ENCODE assay signal across 13 cellular contexts in the genomic region with DNA sequence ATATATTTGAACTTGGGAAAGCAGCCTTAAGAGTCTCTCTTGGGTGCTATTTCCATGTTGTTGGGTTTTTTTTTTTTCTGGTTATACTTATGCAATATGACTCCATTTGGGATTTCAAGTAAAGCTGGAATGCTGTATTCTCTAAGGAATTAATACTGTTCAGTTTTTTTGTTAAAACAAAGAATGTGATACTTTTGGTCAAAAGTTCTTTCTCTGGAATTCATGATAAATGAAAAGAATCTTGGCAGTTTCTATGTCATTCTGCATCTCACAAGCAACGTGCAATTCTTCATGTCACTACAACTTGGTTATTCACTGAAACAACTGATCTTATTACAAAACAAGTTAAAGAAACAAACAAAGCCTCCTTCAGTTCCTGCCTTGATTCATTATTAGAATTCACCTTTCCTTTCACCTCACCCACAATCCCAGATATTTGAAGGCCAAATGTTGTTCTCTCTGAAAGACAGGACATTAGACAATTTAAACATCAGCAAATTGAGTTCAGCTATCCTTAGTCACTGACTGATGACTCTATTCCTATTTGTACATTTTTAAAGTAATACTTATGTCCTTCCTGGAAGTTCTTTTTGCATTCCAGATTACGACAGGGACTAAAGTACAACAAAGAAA.
DNase-seq lines count a peak whose midpoint lies in the region; ATAC-seq, FAIRE-seq and TF ChIP-seq lines count a peak whose summit lies in the region.
"Had no signal": no experiment of that assay in that cellular context is flagged by ENCODE, and none has a peak within 500 bp of the region (broad histone marks: within the 10 kb centered on the region; RNA-seq: fewer than 3 reads in every experiment).

No MANE protein-coding gene starts in this region.

- H3K9ac ChIP-seq in IMR-90 (ENCODE audit: low read depth, low read length): no peak overlapping the region
- no peak overlapping the region for H3K9ac ChIP-seq in endothelial cell of umbilical vein (replicated peaks; ENCODE audit: extremely low read depth, insufficient read depth, low read length)

- H4K91ac ChIP-seq in IMR-90 (ENCODE audit: insufficient read depth, low read depth, low read length): no peak overlapping the region

- peaks cover 16 to 28% of the 10 kb centered on the region in 2 experiments; a peak in 3 of 4 replicates for H3K79me1 ChIP-seq in IMR-90 (ENCODE audit: low read depth in 1 of 2, low read length in 2 of 2)

- H3K9me1 ChIP-seq in IMR-90 (ENCODE audit: insufficient read depth, low read length): 0 out of 2 replicates have a peak, but pooled peaks cover 5% of the 10 kb centered on the region
- no peaks in the 10 kb centered on the region for H3K9me1 ChIP-seq in endothelial cell of umbilical vein (replicated peaks; ENCODE audit: control insufficient read depth, extremely low read depth, insufficient read depth, low read length)

- dilution Hi-C loops in IMR-90 (cut with HindIII; ENCODE audit: low sequenced_read_pairs, unreplicated experiment) (no loop called here), endothelial cell of umbilical vein (cut with MboI; ENCODE audit: extremely low pct_ligation_motif_present, low sequenced_read_pairs) (no loop called here)

- peak; percentile 53 for ATAC-seq in IMR-90 (ENCODE audit: low read depth)
- peak; percentile 9 to 76 (median 62) for ATAC-seq in right lobe of liver
- no peak for ATAC-seq in HG02623 (IDR thresholded peaks at IDR 0.05; ENCODE audit: unreplicated experiment)
- no peak for ATAC-seq in GM18909 (IDR thresholded peaks at IDR 0.05; ENCODE audit: poor library complexity, unreplicated experiment)

- H2BK20ac ChIP-seq in IMR-90 (ENCODE audit: low read depth, low read length): no peak overlapping the region

- H4K20me1 ChIP-seq in IMR-90 (ENCODE audit: insufficient read depth, low read length): peaks cover 4% of the 10 kb centered on the region; the same call in 1 of the 2 replicates
- H4K20me1 ChIP-seq in endothelial cell of umbilical vein (replicated peaks; ENCODE audit: control insufficient read depth, extremely low read depth, insufficient read depth, low read length): no peaks in the 10 kb centered on the region

- POLR2A ChIA-PET in IMR-90 (lab: Charles Lee; ENCODE audit: unreplicated experiment): no interaction called here
- POLR2A ChIA-PET in endothelial cell of umbilical vein (lab: Charles Lee): no interaction called here

- in situ Hi-C loops in IMR-90 (cut with MboI; ENCODE audit: low sequenced_read_pairs): no loop called here

- peak overlapping the region; percentile 80 for H2BK5ac ChIP-seq in IMR-90 (ENCODE audit: low read depth, low read length, poor library complexity, severe bottlenecking)

- peaks cover 1% of the 10 kb centered on the region for H3K79me2 ChIP-seq in endothelial cell of umbilical vein (ENCODE audit: control insufficient read depth, insufficient read depth, low read length)

- peak overlapping the region; percentile 0; the same call in 1 of the 2 replicates for H2BK120ac ChIP-seq in IMR-90 (ENCODE audit: low read depth, low read length)

- DNase-seq in IMR-90: peak; percentile 32
- DNase-seq in endothelial cell of umbilical vein (ENCODE audit: low read depth, low spot score): peak; percentile 61
- no peak for DNase-seq in right lobe of liver
- DNase-seq in type B pancreatic cell (ENCODE audit: extremely low spot score, unreplicated experiment): no peak
- DNase-seq in central memory CD4-positive, alpha-beta T cell: no peak
- DNase-seq in MV-4-11 (lab: John Stamatoyannopoulos, UW): no peak
- DNase-seq: dorsolateral prefrontal cortex, midbrain, NCI-H1092 treated with DMSO at 0.1 percent for 48 hours, NCI-H524 treated with DMSO at 0.1 percent for 48 hours had no signal

- H3K4ac ChIP-seq in IMR-90 (ENCODE audit: low read depth, low read length): no peak overlapping the region

- H2BK15ac ChIP-seq in IMR-90 (ENCODE audit: low read depth, low read length): no peak overlapping the region

- no peaks in the 10 kb centered on the region for H3K27me3 Mint-ChIP-seq in type B pancreatic cell
- H3K27me3 Mint-ChIP-seq: activated naive CD4-positive, alpha-beta T cell treated with anti-CD3 and anti-CD28 coated beads, Interleukin-2, amount 50 U/mL, for 24 hours had no signal

- H3K4me3 Mint-ChIP-seq in type B pancreatic cell: no peak overlapping the region
- H3K4me3 Mint-ChIP-seq: activated naive CD4-positive, alpha-beta T cell treated with anti-CD3 and anti-CD28 coated beads, Interleukin-2, amount 50 U/mL, for 24 hours had no signal

- intact Hi-C loops in IMR-90 (cut with micrococcal nuclease) (loop anchor here (10.0 kb wide), 1 partner anchor 187 kb away; a partner anchor contains a TSS), endothelial cell of umbilical vein (cut with micrococcal nuclease) (no loop called here), right lobe of liver (cut with DNase I) (no loop called here)

- no peak overlapping the region for H3K14ac ChIP-seq in IMR-90 (replicated peaks; ENCODE audit: low read depth, low read length)

- peak overlapping the region; percentile 20 for H3K27ac Mint-ChIP-seq in type B pancreatic cell
- H3K27ac Mint-ChIP-seq: activated naive CD4-positive, alpha-beta T cell treated with anti-CD3 and anti-CD28 coated beads, Interleukin-2, amount 50 U/mL, for 24 hours had no signal

- TF ChIP-seq RAD21 in IMR-90 (IDR thresholded peaks at IDR 0.05; ENCODE audit: low read length): no peak

- no peak overlapping the region; the same call in 1 of the 2 replicates for H4K5ac ChIP-seq in IMR-90 (ENCODE audit: low read depth, low read length)

- TF ChIP-seq POLR2A in IMR-90 (IDR thresholded peaks at IDR 0.05; ENCODE audit: low read depth, low read length) (no peak), endothelial cell of umbilical vein (IDR thresholded peaks at IDR 0.05; ENCODE audit: low read depth, low read length) (no peak), right lobe of liver (IDR thresholded peaks at IDR 0.05) (no peak)

- no peak overlapping the region for H3K56ac ChIP-seq in IMR-90 (ENCODE audit: extremely low read depth, insufficient read depth, low read length)

- FAIRE-seq in endothelial cell of umbilical vein (lab: Jason Lieb, UNC): peak; percentile 70

- H3K18ac ChIP-seq in IMR-90 (ENCODE audit: low read depth, low read length): no peak overlapping the region

- H3K4me2 ChIP-seq in IMR-90 (ENCODE audit: low read depth, low read length): peak overlapping the region; percentile 29; the same call in 1 of the 2 replicates
- H3K4me2 ChIP-seq in endothelial cell of umbilical vein (ENCODE audit: insufficient read depth, low read length): peak overlapping the region; percentile 52

- WGBS in IMR-90 (ENCODE audit: extremely low coverage in 2 of 2, insufficient read length in 1 of 2), 2 experiments: 40% methylated on average over 1 of the region's 2 CpGs; no CpG with 5 or more reads in 1 of the 2 experiments
- WGBS in right lobe of liver (ENCODE audit: insufficient coverage, low coverage, low lambda C conversion rate, missing lambda C conversion rate): 82% methylated on average over 2 of the region's 2 CpGs

- H3K9me3 Mint-ChIP-seq in type B pancreatic cell: peaks cover 5% of the 10 kb centered on the region

- CTCF ChIA-PET in IMR-90 (lab: Yijun Ruan, JAX) (no interaction called here), endothelial cell of umbilical vein (lab: Charles Lee) (interaction anchor here (1.3 kb wide), 1 partner anchor 64 kb away, joined by 3 read pairs; no protein-coding TSS in a partner anchor)

- H3K9me3 ChIP-seq in IMR-90 (ENCODE audit: control insufficient read depth, insufficient read depth, low read length) (peaks cover 2% of the 10 kb centered on the region; the same call in 1 of the 2 replicates), endothelial cell of umbilical vein (replicated peaks; ENCODE audit: control insufficient read depth, insufficient read depth, low read length) (no peaks in the 10 kb centered on the region), right lobe of liver (no peaks in the 10 kb centered on the region)

- peaks cover 5% of the 10 kb centered on the region for H3K36me3 Mint-ChIP-seq in type B pancreatic cell

- H3K4me3 ChIP-seq in IMR-90 (ENCODE audit: insufficient read depth, low read depth, low read length): no peak overlapping the region
- no peak overlapping the region for H3K4me3 ChIP-seq in endothelial cell of umbilical vein (replicated peaks in 1 of 3; ENCODE audit: insufficient read depth in 1 of 3, low read depth in 1 of 3, low read length in 3 of 3)
- H3K4me3 ChIP-seq in right lobe of liver: no peak overlapping the region
- H3K4me3 ChIP-seq: dorsolateral prefrontal cortex had no signal

- H2AK5ac ChIP-seq in IMR-90 (ENCODE audit: low read depth, low read length): no peak overlapping the region

- H3K4me1 Mint-ChIP-seq in type B pancreatic cell (ENCODE audit: unreplicated experiment): peaks cover 14% of the 10 kb centered on the region
- H3K4me1 Mint-ChIP-seq: activated naive CD4-positive, alpha-beta T cell treated with anti-CD3 and anti-CD28 coated beads, Interleukin-2, amount 50 U/mL, for 24 hours had no signal

- no peak overlapping the region for H3K23ac ChIP-seq in IMR-90 (ENCODE audit: low read depth, low read length)

- H3K4me1 ChIP-seq in IMR-90 (ENCODE audit: control insufficient read depth, insufficient read depth, low read length) (peaks cover 4% of the 10 kb centered on the region; the same call in 1 of the 2 replicates), endothelial cell of umbilical vein (ENCODE audit: control insufficient read depth, extremely low read depth, insufficient read depth, low read length) (peaks cover 20% of the 10 kb centered on the region), right lobe of liver (peaks cover 0 to 5% (median 0%) of the 10 kb centered on the region in 4 donors)

- H3K36me3 ChIP-seq in IMR-90 (ENCODE audit: control insufficient read depth, insufficient read depth, low read length) (no peaks in the 10 kb centered on the region), endothelial cell of umbilical vein (ENCODE audit: control insufficient read depth in 2 of 2, extremely low read depth in 1 of 2, insufficient read depth in 2 of 2, low read length in 2 of 2) (no peaks in the 10 kb centered on the region), right lobe of liver (no peaks in the 10 kb centered on the region)

- TF ChIP-seq CTCF in IMR-90 (conservative IDR thresholded peaks at IDR 0.05; ENCODE audit: low read depth, low read length): no peak
- TF ChIP-seq CTCF in endothelial cell of umbilical vein (IDR thresholded peaks at IDR 0.05; ENCODE audit: extremely low read depth in 1 of 2, insufficient read depth in 1 of 2, low read depth in 1 of 2, low read length in 2 of 2): no peak
- TF ChIP-seq CTCF in right lobe of liver (IDR thresholded peaks at IDR 0.05): no peak
- no peak for TF ChIP-seq CTCF in type B pancreatic cell (conservative IDR thresholded peaks at IDR 0.05)

- H4K8ac ChIP-seq in IMR-90 (ENCODE audit: low read depth in 2 of 2, low read length in 2 of 2): no peak overlapping the region

- no peak overlapping the region for H2AK9ac ChIP-seq in IMR-90 (replicated peaks; ENCODE audit: low read depth, low read length, poor library complexity)

- H3K27me3 ChIP-seq in IMR-90 (ENCODE audit: control insufficient read depth, insufficient read depth, low read length): no peaks in the 10 kb centered on the region
- H3K27me3 ChIP-seq in endothelial cell of umbilical vein (ENCODE audit: control insufficient read depth in 2 of 2, insufficient read depth in 2 of 2, low read length in 2 of 2): no peaks in the 10 kb centered on the region
- no peaks in the 10 kb centered on the region for H3K27me3 ChIP-seq in right lobe of liver
- H3K27me3 ChIP-seq: dorsolateral prefrontal cortex had no signal

- H3K27ac ChIP-seq in IMR-90 (ENCODE audit: insufficient read depth, low read length) (no peak overlapping the region), endothelial cell of umbilical vein (ENCODE audit: insufficient read depth, low read depth, low read length) (peak overlapping the region; percentile 42), right lobe of liver (peak overlapping the region in 1 of 3 donors; percentile 11)

- no peak overlapping the region for H2AFZ ChIP-seq in IMR-90 (replicated peaks; ENCODE audit: low read length, poor library complexity)
- no peak overlapping the region for H2AFZ ChIP-seq in endothelial cell of umbilical vein (ENCODE audit: low read depth, low read length)

- BruUV-seq in IMR-90 (replicated peaks; lab: Mats Ljungman, UMichigan) (no TSS peak), endothelial cell of umbilical vein (replicated peaks; lab: Mats Ljungman, UMichigan) (no TSS peak)

Comparison
In these comparisons a context has a peak if more than half of its experiments do, and no peak if none do; other contexts are left out.
1. ATAC-seq: peak in IMR-90 (single experiment) and right lobe of liver (4 of 4); none in HG02623 (single experiment) and GM18909 (single experiment).
2. DNase-seq: peak in IMR-90 (single experiment) and endothelial cell of umbilical vein (single experiment); none in right lobe of liver (0 of 3), type B pancreatic cell (single experiment), central memory CD4-positive, alpha-beta T cell (single experiment) and MV-4-11 (single experiment).